ENCODE assay signal across 17 cellular contexts in genomic region chr5:73417307-73418035, GRCh38. TPM values are rescaled to one million over a fixed set of nuclear protein-coding genes. Genes with fewer than 3 reads are reported as not detected.
DNase-seq lines count a peak whose midpoint lies in the region; ATAC-seq and TF ChIP-seq lines count a peak whose summit lies in the region.
"Had no signal": no experiment of that assay in that cellular context is flagged by ENCODE, and none has a peak within 500 bp of the region (broad histone marks: within the 10 kb centered on the region; RNA-seq: fewer than 3 reads in every experiment).

No MANE protein-coding gene starts in this region.

- H3K27me3 ChIP-seq in Panc1 (ENCODE audit: control insufficient read depth, insufficient read depth, low read length) (no peaks in the 10 kb centered on the region), endodermal cell (ENCODE audit: control insufficient read depth, insufficient read depth, low read length, poor library complexity, severe bottlenecking) (peaks cover 24% of the 10 kb centered on the region)

- BruUV-seq in Panc1 (replicated peaks; lab: Mats Ljungman, UMichigan) = no TSS peak

- H3K27ac ChIP-seq in Panc1 (ENCODE audit: low read length) (peak overlapping the region; percentile 62), endodermal cell (ENCODE audit: low read depth, low read length) (no peak overlapping the region)
- H3K27ac ChIP-seq: parathyroid adenoma had no signal

- intact Hi-C loops in Panc1 (cut with micrococcal nuclease; ENCODE audit: unreplicated experiment) (no loop called here), sciatic nerve (cut with DNase I) (no loop called here)

- peaks cover 74% of the 10 kb centered on the region for H3K27me3 Mint-ChIP-seq in endodermal cell (ENCODE audit: insufficient read depth)

- ATAC-seq in Panc1 = peak; percentile 63
- peak; percentile 54 for ATAC-seq in sciatic nerve
- no peak for ATAC-seq in HG02678 (IDR thresholded peaks at IDR 0.05; ENCODE audit: unreplicated experiment)

- CTCF ChIA-PET in Panc1 (lab: Charles Lee) = interaction anchor here (0.5 to 1.2 kb wide), 3 partner anchors 24 to 46 kb away, joined by 3 to 8 read pairs (median 3); no protein-coding TSS in a partner anchor

- H3K36me3 ChIP-seq in Panc1 (ENCODE audit: control insufficient read depth, insufficient read depth, low read length) (no peaks in the 10 kb centered on the region), endodermal cell (ENCODE audit: control insufficient read depth, insufficient read depth, low read length) (no peaks in the 10 kb centered on the region)

- no peaks in the 10 kb centered on the region for H3K9me3 Mint-ChIP-seq in endodermal cell
- H3K9me3 Mint-ChIP-seq: dendritic cell treated with granulocyte-macrophage colony-stimulating factor and Interleukin-4, amounts not matched to agents 40 ng/mL and 50 ng/mL, for 4 days had no signal

- no peaks in the 10 kb centered on the region for H3K36me3 Mint-ChIP-seq in endodermal cell (ENCODE audit: low read depth)
- H3K36me3 Mint-ChIP-seq: IgD-negative memory B cell had no signal

- peaks cover 6% of the 10 kb centered on the region for H3K4me1 Mint-ChIP-seq in endodermal cell

- no peak overlapping the region for H3K4me3 Mint-ChIP-seq in endodermal cell
- H3K4me3 Mint-ChIP-seq: dendritic cell treated with granulocyte-macrophage colony-stimulating factor and Interleukin-4, amounts not matched to agents 40 ng/mL and 50 ng/mL, for 4 days; IgD-negative memory B cell had no signal

- no peak for TF ChIP-seq CTCF in Panc1 (IDR thresholded peaks at IDR 0.05)
- TF ChIP-seq CTCF in endodermal cell (conservative IDR thresholded peaks at IDR 0.05) = no peak

- H3K9me3 ChIP-seq in Panc1 (ENCODE audit: control insufficient read depth, insufficient read depth, low read depth, low read length) (no peaks in the 10 kb centered on the region; the same call in 1 of the 2 replicates), endodermal cell (ENCODE audit: control insufficient read depth, low read length) (no peaks in the 10 kb centered on the region)

- in situ Hi-C loops in Panc1 (cut with HindIII; ENCODE audit: low pct_unique_long_range_greater_than_20kb, low sequenced_read_pairs) = no loop called here

- 87 to 94% methylated on average over 10 of the region's 10 CpGs for WGBS in endodermal cell (ENCODE audit: insufficient coverage in 1 of 2, insufficient read length in 1 of 2), 2 experiments

- POLR2A ChIA-PET in Panc1 (lab: Charles Lee) = interaction anchor here (0.5 kb wide), 1 partner anchor 96 kb away, joined by 4 read pairs; no protein-coding TSS in a partner anchor

- H3K4me1 ChIP-seq in Panc1 (ENCODE audit: control insufficient read depth, insufficient read depth, low read length) (peaks cover 31% of the 10 kb centered on the region), endodermal cell (ENCODE audit: control insufficient read depth, insufficient read depth, low read length) (no peaks in the 10 kb centered on the region)
- H3K4me1 ChIP-seq: parathyroid adenoma had no signal

- no peak overlapping the region for H3K4me3 ChIP-seq in Panc1 (ENCODE audit: low read depth in 2 of 2, low read length in 2 of 2)
- no peak overlapping the region for H3K4me3 ChIP-seq in endodermal cell (ENCODE audit: low read length)

- H3K27ac Mint-ChIP-seq in endodermal cell = no peak overlapping the region
- H3K27ac Mint-ChIP-seq: dendritic cell treated with granulocyte-macrophage colony-stimulating factor and Interleukin-4, amounts not matched to agents 40 ng/mL and 50 ng/mL, for 4 days had no signal

- DNase-seq in NCI-H2196 (lab: John Stamatoyannopoulos, UW; ENCODE audit: unreplicated experiment) (peak; percentile 30), NCI-H2196 treated with DMSO at 0.1 percent for 48 hours (lab: John Stamatoyannopoulos, UW; ENCODE audit: unreplicated experiment) (no peak), Panc1 (ENCODE audit: low read depth, low spot score) (no peak), fibroblast of gingiva (ENCODE audit: low read depth) (peak; percentile 47), sciatic nerve (ENCODE audit: low spot score) (peak; percentile 80), endodermal cell (no peak)
- no peak for DNase-seq in activated CD4-positive, alpha-beta T cell treated with anti-CD3 and anti-CD28 coated beads, Interleukin-2, amount 50 U/mL, for 48 hours
- DNase-seq: ACHN, amniotic stem cell, DMS53, mesendoderm, NCI-H1436 treated with DMSO at 0.1 percent for 48 hours, trophoblast cell had no signal

- no peak overlapping the region for H3K9ac ChIP-seq in endodermal cell (ENCODE audit: extremely low read depth, low read length, poor library complexity, severe bottlenecking)
- H3K9ac ChIP-seq: parathyroid adenoma had no signal

RNA-seq across cellular contexts. Expression of gene FOXD1, which starts 31.1 kb away (rescaled TPM):
- total RNA-seq in Panc1 (2021; ENCODE audit: unreplicated experiment) (63.3 TPM), sciatic nerve (99.3 TPM), endodermal cell (under 1 TPM; 0.29 to 0.59 TPM)
- 53.3 TPM for polyA plus RNA-seq in Panc1 (2012; ENCODE audit: insufficient read length)
- polyA plus RNA-seq in endodermal cell (2013, experiment 1 of 2) = 0.64 TPM
- 0.79 TPM for polyA plus RNA-seq in endodermal cell (2013, experiment 2 of 2)
- polyA plus RNA-seq: IgD-negative memory B cell had no signal

Comparison
In these comparisons a context has a peak if more than half of its experiments do, and no peak if none do; other contexts are left out.
1. DNase-seq: peak in NCI-H2196 (single experiment), fibroblast of gingiva (single experiment) and sciatic nerve (single experiment); none in NCI-H2196 treated with DMSO at 0.1 percent for 48 hours (single experiment), Panc1 (single experiment), endodermal cell (single experiment) and activated CD4-positive, alpha-beta T cell treated with anti-CD3 and anti-CD28 coated beads, Interleukin-2, amount 50 U/mL, for 48 hours (0 of 2).
2. RNA of gene FOXD1, which starts 31.1 kb away (total RNA-seq): 99.3 TPM in sciatic nerve (single experiment) and 63.3 TPM in Panc1 (single experiment); 0.29 to 0.59 TPM in endodermal cell; every median in the first group is over 10 times any median in the second.